In the genomic region with DNA sequence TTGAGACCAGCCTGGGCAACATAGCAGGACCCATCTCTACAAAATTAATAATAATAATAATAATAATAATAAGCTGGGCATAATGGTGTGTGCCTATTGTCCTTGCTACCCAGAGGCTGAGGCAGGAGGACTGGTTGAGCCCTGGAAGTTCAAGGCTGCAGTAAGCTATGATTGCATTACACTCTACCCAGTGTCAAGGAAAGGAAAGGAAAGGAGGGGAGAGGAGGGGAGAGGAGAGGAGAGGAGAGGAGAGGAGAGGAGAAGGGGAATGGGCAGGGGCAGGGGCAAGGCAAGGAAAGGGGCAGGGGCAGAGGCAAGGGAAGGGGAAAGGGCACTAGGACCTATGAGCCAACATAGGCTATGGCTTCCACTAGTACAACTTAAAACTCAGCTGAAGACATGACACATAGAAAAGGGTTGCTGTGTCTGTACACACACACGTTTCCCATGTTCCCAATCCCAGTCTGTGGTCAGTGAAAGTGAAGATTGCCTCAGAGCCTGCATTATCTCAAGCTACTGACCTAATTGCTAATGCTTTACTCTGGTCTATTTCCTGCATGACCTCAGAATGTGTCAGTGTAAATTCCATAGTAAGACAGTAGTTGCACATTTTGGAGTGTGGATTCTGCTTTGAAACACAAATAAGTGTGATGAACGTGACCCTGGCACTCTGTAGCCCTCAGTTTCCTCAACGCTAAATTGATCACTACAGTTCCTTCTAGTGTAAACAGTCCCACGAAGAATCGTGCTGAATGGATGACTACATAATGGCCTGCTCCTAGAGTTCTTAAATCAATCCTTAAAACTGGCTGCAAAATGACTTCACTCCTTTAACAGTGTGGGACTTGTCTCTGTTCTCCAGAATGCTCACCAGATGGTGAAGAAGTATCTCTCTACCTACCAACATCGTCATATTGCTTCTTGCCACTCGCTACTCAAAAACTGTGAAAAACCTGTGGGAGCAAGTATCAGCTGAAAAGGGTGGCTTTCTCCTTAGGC, we compare ENCODE assay signal across 11 cellular contexts.
A peak's percentile ranks its signal among the peaks of the same experiment; 100 is the strongest.
DNase-seq lines count a peak whose midpoint lies in the region; ATAC-seq and TF ChIP-seq lines count a peak whose summit lies in the region.
"Had no signal": no experiment of that assay in that cellular context is flagged by ENCODE, and none has a peak within 500 bp of the region (broad histone marks: within the 10 kb centered on the region; RNA-seq: fewer than 3 reads in every experiment).

No MANE protein-coding gene starts in this region.

- peak overlapping the region; percentile 72; the same call in 1 of the 2 replicates for H4K91ac ChIP-seq in IMR-90 (ENCODE audit: insufficient read depth, low read depth, low read length)

- peak overlapping the region; percentile 56 for H2AK5ac ChIP-seq in IMR-90 (ENCODE audit: low read depth, low read length)

- H4K20me1 ChIP-seq in IMR-90 (ENCODE audit: insufficient read depth, low read length) = no peaks in the 10 kb centered on the region

- WGBS in IMR-90 (ENCODE audit: extremely low coverage in 2 of 2, insufficient read length in 1 of 2), 2 experiments = no CpG with 5 or more reads among the region's 7 CpGs
- 62% methylated on average over 7 of the region's 7 CpGs for WGBS in liver

- dilution Hi-C loops in IMR-90 (cut with HindIII; ENCODE audit: low sequenced_read_pairs, unreplicated experiment) = no loop called here

- ATAC-seq in IMR-90 (ENCODE audit: low read depth) (peak; percentile 98), HG03139 (IDR thresholded peaks at IDR 0.05; ENCODE audit: unreplicated experiment) (no peak), HG02885 (IDR thresholded peaks at IDR 0.05; ENCODE audit: poor library complexity, unreplicated experiment) (no peak)

- DNase-seq in A172 (ENCODE audit: low spot score) (peak; percentile 72), IMR-90 (peak; percentile 100), HAP-1 (ENCODE audit: low spot score in 2 of 2) (no peak)
- no peak for DNase-seq in stimulated activated CD8-positive, alpha-beta memory T cell treated with anti-CD3 and anti-CD28 coated beads, Interleukin-4, amount 100 ng/mL, for 48 hours
- DNase-seq: activated CD4-positive, alpha-beta T cell treated with anti-CD3 and anti-CD28 coated beads, Interleukin-2, amount 50 U/mL, for 4 hours; BE2C had no signal

- BruUV-seq in IMR-90 (replicated peaks; lab: Mats Ljungman, UMichigan) = no TSS peak

- H3K4ac ChIP-seq in IMR-90 (ENCODE audit: low read depth, low read length) = peak overlapping the region; percentile 63; the same call in 1 of the 2 replicates

- H3K4me1 ChIP-seq in IMR-90 (ENCODE audit: control insufficient read depth, insufficient read depth, low read length) (peaks cover 5% of the 10 kb centered on the region), endocrine pancreas (ENCODE audit: control insufficient read depth, insufficient read depth, low read length) (no peaks in the 10 kb centered on the region), liver (ENCODE audit: control insufficient read depth in 4 of 4, insufficient read depth in 4 of 4, low read length in 3 of 4) (no peaks in the 10 kb centered on the region), HAP-1 (no peaks in the 10 kb centered on the region)

- peak overlapping the region; percentile 56 for H3K27ac ChIP-seq in IMR-90 (ENCODE audit: insufficient read depth, low read length)
- peak overlapping the region; percentile 35 to 59 for H3K27ac ChIP-seq in liver (ENCODE audit: low read depth in 1 of 2, low read length in 2 of 2)
- H3K27ac ChIP-seq: PC-9 had no signal

- peak overlapping the region; percentile 43; the same call in 1 of the 2 replicates for H2BK20ac ChIP-seq in IMR-90 (ENCODE audit: low read depth, low read length)

- H3K14ac ChIP-seq in IMR-90 (replicated peaks; ENCODE audit: low read depth, low read length) = peak overlapping the region; percentile 23

- peak overlapping the region; percentile 48; the same call in 1 of the 2 replicates for H3K4me2 ChIP-seq in IMR-90 (ENCODE audit: low read depth, low read length)
- H3K4me2 ChIP-seq: PC-9 had no signal

- H3K9me1 ChIP-seq in IMR-90 (ENCODE audit: insufficient read depth, low read length) = peaks cover 4% of the 10 kb centered on the region

- H2AK9ac ChIP-seq in IMR-90 (replicated peaks; ENCODE audit: low read depth, low read length, poor library complexity) = peak overlapping the region; percentile 42

- CTCF ChIA-PET in IMR-90 (lab: Yijun Ruan, JAX) = no interaction called here

- peak overlapping the region; percentile 58 for H2BK120ac ChIP-seq in IMR-90 (ENCODE audit: low read depth, low read length)

- in situ Hi-C loops in IMR-90 (cut with MboI; ENCODE audit: low sequenced_read_pairs) (no loop called here), HAP-1 (cut with MboI; ENCODE audit: low sequenced_read_pairs) (no loop called here)

- no peak overlapping the region; the same call in 1 of the 2 replicates for H3K56ac ChIP-seq in IMR-90 (ENCODE audit: extremely low read depth, insufficient read depth, low read length)

- H3K79me1 ChIP-seq in IMR-90 (ENCODE audit: low read depth in 1 of 2, low read length in 2 of 2) = no peaks in the 10 kb centered on the region

- H3K4me3 ChIP-seq in IMR-90 (ENCODE audit: insufficient read depth, low read depth, low read length) = no peak overlapping the region
- no peak overlapping the region for H3K4me3 ChIP-seq in endocrine pancreas (ENCODE audit: control insufficient read depth, insufficient read depth, low read length)
- no peak overlapping the region for H3K4me3 ChIP-seq in liver (ENCODE audit: low read depth in 1 of 3, low read length in 3 of 3)
- no peak overlapping the region for H3K4me3 ChIP-seq in HAP-1
- H3K4me3 ChIP-seq: PC-9 had no signal

- peak overlapping the region; percentile 40; the same call in 1 of the 3 replicates for H2BK15ac ChIP-seq in IMR-90 (ENCODE audit: low read depth, low read length)

- peak overlapping the region; percentile 36; the same call in 1 of the 2 replicates for H4K5ac ChIP-seq in IMR-90 (ENCODE audit: low read depth, low read length)

- H3K27me3 ChIP-seq in IMR-90 (ENCODE audit: control insufficient read depth, insufficient read depth, low read length) = no peaks in the 10 kb centered on the region
- no peaks in the 10 kb centered on the region for H3K27me3 ChIP-seq in endocrine pancreas (ENCODE audit: control insufficient read depth, insufficient read depth, low read length)
- H3K27me3 ChIP-seq in liver (ENCODE audit: control insufficient read depth in 4 of 4, insufficient read depth in 4 of 4, low read length in 3 of 4) = no peaks in the 10 kb centered on the region
- H3K27me3 ChIP-seq in HAP-1 (ENCODE audit: low read depth) = 0 out of 2 replicates have a peak, but pooled peaks cover 2% of the 10 kb centered on the region
- H3K27me3 ChIP-seq: BE2C had no signal

- peak overlapping the region; percentile 22 to 42; a peak in 3 of 4 replicates for H4K8ac ChIP-seq in IMR-90 (ENCODE audit: low read depth in 2 of 2, low read length in 2 of 2)

- peak; percentile 10 for TF ChIP-seq RAD21 in IMR-90 (IDR thresholded peaks at IDR 0.05; ENCODE audit: low read length)
- no peak for TF ChIP-seq RAD21 in liver (IDR thresholded peaks at IDR 0.05)

- H3K9ac ChIP-seq in IMR-90 (ENCODE audit: low read depth, low read length) (no peak overlapping the region; the same call in 1 of the 2 replicates), endocrine pancreas (ENCODE audit: control insufficient read depth, insufficient read depth, low read length) (peak overlapping the region; percentile 7), liver (ENCODE audit: low read depth in 1 of 2, low read length in 2 of 2) (no peak overlapping the region)

- no peak overlapping the region for H3K23ac ChIP-seq in IMR-90 (ENCODE audit: low read depth, low read length)

- H3K18ac ChIP-seq in IMR-90 (ENCODE audit: low read depth, low read length) = peak overlapping the region; percentile 47; the same call in 1 of the 2 replicates

- TF ChIP-seq POLR2A in IMR-90 (IDR thresholded peaks at IDR 0.05; ENCODE audit: low read depth, low read length) = no peak; the same call in 1 of the 2 replicates

- intact Hi-C loops in IMR-90 (cut with micrococcal nuclease) = loop anchor here (5.0 kb wide), 1 partner anchor 43 kb away; no protein-coding TSS in a partner anchor

- POLR2A ChIA-PET in IMR-90 (lab: Charles Lee; ENCODE audit: unreplicated experiment) = no interaction called here

- peak overlapping the region; percentile 80 for H2AFZ ChIP-seq in IMR-90 (replicated peaks; ENCODE audit: low read length, poor library complexity)
- H2AFZ ChIP-seq: PC-9 had no signal

- TF ChIP-seq CTCF in IMR-90 (conservative IDR thresholded peaks at IDR 0.05; ENCODE audit: low read depth, low read length) (no peak), liver (IDR thresholded peaks at IDR 0.05; ENCODE audit: low read depth, low read length, missing input control) (no peak)

- H3K36me3 ChIP-seq in IMR-90 (ENCODE audit: control insufficient read depth, insufficient read depth, low read length) (no peaks in the 10 kb centered on the region), endocrine pancreas (ENCODE audit: control insufficient read depth, insufficient read depth, low read length) (no peaks in the 10 kb centered on the region), liver (ENCODE audit: control insufficient read depth in 4 of 4, insufficient read depth in 3 of 4, low read depth in 1 of 4, low read length in 3 of 4) (no peaks in the 10 kb centered on the region), HAP-1 (replicated peaks) (no peaks in the 10 kb centered on the region)
- H3K36me3 ChIP-seq: BE2C had no signal

- H3K9me3 ChIP-seq in IMR-90 (ENCODE audit: control insufficient read depth, insufficient read depth, low read length) (no peaks in the 10 kb centered on the region), endocrine pancreas (ENCODE audit: control insufficient read depth, low read length) (no peaks in the 10 kb centered on the region), liver (ENCODE audit: control insufficient read depth in 4 of 4, low read length in 3 of 4) (no peaks in the 10 kb centered on the region), HAP-1 (no peaks in the 10 kb centered on the region)
- H3K9me3 ChIP-seq: BE2C had no signal

- peak overlapping the region; percentile 75 for H2BK5ac ChIP-seq in IMR-90 (ENCODE audit: low read depth, low read length, poor library complexity, severe bottlenecking)

TF ChIP-seq in IMR-90, 13 proteins besides CTCF, POLR2A, EP300 and RAD21 (continues in another document):
- no peak for TF ChIP-seq CHD1 (IDR thresholded peaks at IDR 0.05; ENCODE audit: low read depth, low read length)
- TF ChIP-seq CEBPB (IDR thresholded peaks at IDR 0.05; ENCODE audit: low read depth, low read length) = peak; percentile 99
- 0 out of 2 replicates have a peak, but pooled peaks have one; percentile 38 for TF ChIP-seq MXI1 (IDR thresholded peaks at IDR 0.05; ENCODE audit: borderline replicate concordance, low read depth, low read length)
- 0 out of 2 replicates have a peak, but pooled peaks have one; percentile 3 for TF ChIP-seq SMC3 (IDR thresholded peaks at IDR 0.05; ENCODE audit: low read depth, low read length)

TF ChIP-seq in liver, 16 proteins besides CTCF, POLR2A, EP300 and RAD21:
- TF ChIP-seq NR2F2 (IDR thresholded peaks at IDR 0.05) = peak; percentile 60
- TF ChIP-seq HNF4A (conservative IDR thresholded peaks at IDR 0.05) = no peak
- peak; percentile 25 to 32 for TF ChIP-seq RXRA (IDR thresholded peaks at IDR 0.05)
- TF ChIP-seq YY1 (IDR thresholded peaks at IDR 0.05) = no peak

Comparison
In these comparisons a context has a peak if more than half of its experiments do, and no peak if none do; other contexts are left out.
1. DNase-seq: peak in A172 (single experiment) and IMR-90 (single experiment); none in HAP-1 (0 of 2) and stimulated activated CD8-positive, alpha-beta memory T cell treated with anti-CD3 and anti-CD28 coated beads, Interleukin-4, amount 100 ng/mL, for 48 hours (single experiment).